ENCODE assay signal across 8 cellular contexts in the genomic region with DNA sequence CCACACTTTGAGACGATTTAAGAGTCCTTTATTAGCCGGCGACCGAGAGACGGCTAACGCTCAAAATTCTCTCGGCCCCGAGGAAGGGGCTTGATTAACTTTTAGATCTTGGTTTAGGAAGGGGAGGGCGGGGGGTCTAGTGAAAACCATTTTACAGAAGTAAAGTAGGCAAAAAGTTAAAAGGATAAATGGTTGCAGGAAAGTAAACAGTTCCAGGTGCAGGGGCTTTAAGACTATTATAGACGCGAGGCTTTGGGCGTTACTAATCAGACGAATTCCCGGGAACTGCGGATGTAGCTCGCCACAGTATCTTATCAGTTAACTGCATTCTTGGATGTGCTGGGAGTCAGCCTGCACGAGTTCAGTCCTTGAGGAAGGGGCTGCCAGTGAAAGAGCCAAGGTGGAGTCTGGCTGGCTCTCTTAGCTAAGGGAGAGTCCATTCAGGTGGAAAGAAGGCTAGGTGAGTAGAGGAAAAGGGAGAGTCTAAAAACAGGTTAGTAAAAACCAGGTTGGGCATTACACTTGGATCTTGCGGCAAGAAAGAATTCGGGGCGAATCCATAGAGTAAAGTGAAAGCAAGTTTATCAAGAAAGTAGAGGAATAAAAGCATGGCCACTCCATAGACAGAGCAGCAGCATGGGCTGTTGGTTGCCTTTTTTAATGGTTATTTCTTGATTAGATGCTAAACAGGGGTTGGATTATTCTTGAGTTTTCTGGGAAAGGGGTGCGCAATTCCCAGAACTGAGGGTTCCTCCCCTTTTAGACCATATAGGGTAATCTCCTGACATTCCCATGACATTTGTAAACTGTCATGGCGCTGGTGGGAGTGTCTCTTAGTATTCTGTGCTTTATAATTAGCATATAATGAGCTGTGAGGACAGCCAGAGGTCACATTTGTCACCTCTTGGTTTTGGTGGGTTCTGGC. TPM values are rescaled to one million over a fixed set of nuclear protein-coding genes. Genes with fewer than 3 reads are reported as not detected.
DNase-seq lines count a peak whose midpoint lies in the region; ATAC-seq, FAIRE-seq and TF ChIP-seq lines count a peak whose summit lies in the region.
"Not testable (repeated sequence)": the region's sequence is repeated elsewhere in the genome, so short reads cannot be mapped to it uniquely, and the experiment has no call there.
"Had no signal": no experiment of that assay in that cellular context is flagged by ENCODE, and none has a peak within 500 bp of the region (broad histone marks: within the 10 kb centered on the region; RNA-seq: fewer than 3 reads in every experiment).

No MANE protein-coding gene starts in this region.

- not testable (repeated sequence) for H3K9me3 Mint-ChIP-seq in activated T-helper 17 cell treated with anti-CD3 and anti-CD28 coated beads, Interleukin-2, amount 50 U/mL, for 72 hours; natural killer cell; progenitor cell of endocrine pancreas (ENCODE audit: low read depth)

- not testable (repeated sequence) for H3K4me3 ChIP-seq in Loucy (ENCODE audit: low read length, poor library complexity, severe bottlenecking); colonic mucosa

- not testable (repeated sequence) for H3K27me3 ChIP-seq in Loucy (ENCODE audit: insufficient read depth, low read length, poor library complexity, severe bottlenecking); colonic mucosa

- not testable (repeated sequence) for H3K4me2 ChIP-seq in Loucy (ENCODE audit: low read depth, low read length, poor library complexity, severe bottlenecking)

- not testable (repeated sequence) for H3K27ac Mint-ChIP-seq in activated T-helper 17 cell treated with anti-CD3 and anti-CD28 coated beads, Interleukin-2, amount 50 U/mL, for 72 hours
- H3K27ac Mint-ChIP-seq in natural killer cell (peak overlapping the region in 1 of 2 donors; percentile 79), progenitor cell of endocrine pancreas (peak overlapping the region; percentile 96)

- not testable (repeated sequence) for H3K9me2 ChIP-seq in Loucy (replicated peaks; ENCODE audit: low read depth, low read length)

- not testable (repeated sequence) for H3F3A ChIP-seq in Loucy (ENCODE audit: low read depth)

- not testable (repeated sequence) for H3K36me3 Mint-ChIP-seq in activated T-helper 17 cell treated with anti-CD3 and anti-CD28 coated beads, Interleukin-2, amount 50 U/mL, for 72 hours (ENCODE audit: low read depth); natural killer cell
- peaks cover 17% of the 10 kb centered on the region for H3K36me3 Mint-ChIP-seq in progenitor cell of endocrine pancreas (ENCODE audit: insufficient read depth)

- H3K27me3 Mint-ChIP-seq in activated T-helper 17 cell treated with anti-CD3 and anti-CD28 coated beads, Interleukin-2, amount 50 U/mL, for 72 hours; natural killer cell (ENCODE audit: low read depth in 2 of 2); progenitor cell of endocrine pancreas: not testable (repeated sequence)

- H2AFZ ChIP-seq in Loucy (ENCODE audit: low read length): 0 out of 2 replicates have a peak overlapping the region, but pooled peaks have one; percentile 64

- not testable (repeated sequence) for H3K36me3 ChIP-seq in Loucy (ENCODE audit: insufficient read depth, low read length); colonic mucosa

- not testable (repeated sequence) for H3K4me1 ChIP-seq in Loucy (ENCODE audit: insufficient read depth, low read length, poor library complexity, severe bottlenecking); colonic mucosa

- not testable (repeated sequence) for H3K4me1 Mint-ChIP-seq in activated T-helper 17 cell treated with anti-CD3 and anti-CD28 coated beads, Interleukin-2, amount 50 U/mL, for 72 hours
- H3K4me1 Mint-ChIP-seq in natural killer cell (peaks cover 21 to 23% of the 10 kb centered on the region in 2 donors), progenitor cell of endocrine pancreas (ENCODE audit: low read depth) (peaks cover 48% of the 10 kb centered on the region)

- H3K4me3 Mint-ChIP-seq in activated T-helper 17 cell treated with anti-CD3 and anti-CD28 coated beads, Interleukin-2, amount 50 U/mL, for 72 hours: peak overlapping the region; percentile 71
- peak overlapping the region; percentile 91 for H3K4me3 Mint-ChIP-seq in natural killer cell
- H3K4me3 Mint-ChIP-seq in progenitor cell of endocrine pancreas (ENCODE audit: low read depth): peak overlapping the region; percentile 39

- H3K9me3 ChIP-seq in Loucy (ENCODE audit: insufficient read depth, low read depth, low read length); colonic mucosa: not testable (repeated sequence)

- H3K27ac ChIP-seq in colonic mucosa: peak overlapping the region; percentile 7

- H4K20me1 ChIP-seq in Loucy (ENCODE audit: insufficient read depth, low read length, poor library complexity, severe bottlenecking): not testable (repeated sequence)

- H3K79me2 ChIP-seq in Loucy (ENCODE audit: insufficient read depth, low read length): not testable (repeated sequence)

- intact Hi-C loops in colonic mucosa (cut with DNase I); natural killer cell (cut with micrococcal nuclease): not testable (repeated sequence)

- FAIRE-seq in islet of Langerhans (lab: Jason Lieb, UNC): peak; percentile 82

- not testable (repeated sequence) for ATAC-seq in activated T-helper 17 cell treated with anti-CD3 and anti-CD28 coated beads, Interleukin-2, amount 50 U/mL, for 72 hours (replicated peaks); natural killer cell

- H3K9ac ChIP-seq in Loucy (ENCODE audit: low read depth, low read length, poor library complexity, severe bottlenecking); colonic mucosa (ENCODE audit: low read depth in 2 of 2, low read length in 2 of 2): not testable (repeated sequence)

- not testable (repeated sequence) for TF ChIP-seq CTCF in Loucy (conservative IDR thresholded peaks at IDR 0.05; ENCODE audit: low read length); colonic mucosa (IDR thresholded peaks at IDR 0.05); natural killer cell (IDR thresholded peaks at IDR 0.05); progenitor cell of endocrine pancreas (IDR thresholded peaks at IDR 0.05; ENCODE audit: unreplicated experiment)

- peak; percentile 51 for DNase-seq in ELF-1 (ENCODE audit: low read depth, low spot score)
- not testable (repeated sequence) for DNase-seq in colonic mucosa; natural killer cell; progenitor cell of endocrine pancreas (ENCODE audit: low spot score, unreplicated experiment)

RNA-seq across cellular contexts. Expression of a gene that starts 38.3 kb away (rescaled TPM):
- total RNA-seq in activated T-helper 17 cell treated with anti-CD3 and anti-CD28 coated beads, Interleukin-2, amount 50 U/mL, for 72 hours: 1 to 10 TPM; 1.8 to 2.5 TPM
- 10 to 100 TPM; 44.2 to 75.9 TPM for total RNA-seq in colonic mucosa
- total RNA-seq in natural killer cell: 10 to 100 TPM in 2 of 3 donors, 1 to 10 TPM in 1; 9.7 to 21.6 (median 13.6) TPM
- 76.8 and 82.1 TPM in 2 replicates for total RNA-seq in progenitor cell of endocrine pancreas
- total RNA-seq: OCI-LY7 had no signal

Comparison
In these comparisons a context has a peak if more than half of its experiments do, and no peak if none do; other contexts are left out.
1. H3K4me3 Mint-ChIP-seq: peak in every context shown above with its lines; median percentile 91 in natural killer cell; 71 in activated T-helper 17 cell treated with anti-CD3 and anti-CD28 coated beads, Interleukin-2, amount 50 U/mL, for 72 hours; 39 in progenitor cell of endocrine pancreas.